In genomic region chr3:153768559-153769469, GRCh38 we compare ENCODE assay signal across 8 cellular contexts.
DNase-seq lines count a peak whose midpoint lies in the region; ATAC-seq lines count a peak whose summit lies in the region.

No MANE protein-coding gene starts in this region.

- no peak overlapping the region for H3K4me3 Mint-ChIP-seq in activated T-helper 1 cell treated with anti-CD3 and anti-CD28 coated beads, Interleukin-12 subunit alpha, Interleukin-12 subunit beta, Interleukin-2, Interleukin-4 antibody, amounts not matched to agents 30 ng/mL and 10 ng/mL and 1 ng/mL, durations not matched to agents 14 hours and 24 hours and 36 hours

- H3K36me3 Mint-ChIP-seq in activated T-helper 1 cell treated with anti-CD3 and anti-CD28 coated beads, Interleukin-12 subunit alpha, Interleukin-12 subunit beta, Interleukin-2, Interleukin-4 antibody, amounts not matched to agents 30 ng/mL and 10 ng/mL and 1 ng/mL, durations not matched to agents 14 hours and 24 hours and 36 hours (ENCODE audit: low read depth) = peaks cover 2% of the 10 kb centered on the region

- intact Hi-C loops in activated T-helper 1 cell treated with anti-CD3 and anti-CD28 coated beads, Interleukin-12 subunit alpha, Interleukin-12 subunit beta, Interleukin-2, Interleukin-4 antibody, amounts not matched to agents 30 ng/mL and 10 ng/mL and 1 ng/mL, durations not matched to agents 14 hours and 24 hours and 36 hours (cut with micrococcal nuclease) = loop anchor here (1.0 to 5.0 kb wide), 7 partner anchors 244 to 743 kb away; partner anchors contain the start of gene RAP2B

- H3K27ac Mint-ChIP-seq in activated T-helper 1 cell treated with anti-CD3 and anti-CD28 coated beads, Interleukin-12 subunit alpha, Interleukin-12 subunit beta, Interleukin-2, Interleukin-4 antibody, amounts not matched to agents 30 ng/mL and 10 ng/mL and 1 ng/mL, durations not matched to agents 14 hours and 24 hours and 36 hours = no peak overlapping the region

- DNase-seq in EH (ENCODE audit: low read depth) (peak; percentile 58), OCI-M1 (lab: John Stamatoyannopoulos, UW) (peak; percentile 65), germinal center (ENCODE audit: low spot score) (peak; percentile 40), pons (ENCODE audit: low spot score) (peak; percentile 45), DMS79 (lab: John Stamatoyannopoulos, UW) (no peak)
- peak; percentile 35 for DNase-seq in activated T-helper 1 cell treated with anti-CD3 and anti-CD28 coated beads, Interleukin-12 subunit alpha, Interleukin-12 subunit beta, Interleukin-2, Interleukin-4 antibody, amounts not matched to agents 30 ng/mL and 10 ng/mL and 1 ng/mL, durations not matched to agents 14 hours and 24 hours and 36 hours (ENCODE audit: low spot score)

- ATAC-seq in GM21390 (IDR thresholded peaks at IDR 0.05; ENCODE audit: unreplicated experiment) = peak; percentile 96
- peak; percentile 92 for ATAC-seq in HG03571 (IDR thresholded peaks at IDR 0.05; ENCODE audit: unreplicated experiment)

- H3K4me1 Mint-ChIP-seq in activated T-helper 1 cell treated with anti-CD3 and anti-CD28 coated beads, Interleukin-12 subunit alpha, Interleukin-12 subunit beta, Interleukin-2, Interleukin-4 antibody, amounts not matched to agents 30 ng/mL and 10 ng/mL and 1 ng/mL, durations not matched to agents 14 hours and 24 hours and 36 hours (ENCODE audit: low read depth) = no peaks in the 10 kb centered on the region

- peaks cover 17% of the 10 kb centered on the region for H3K27me3 Mint-ChIP-seq in activated T-helper 1 cell treated with anti-CD3 and anti-CD28 coated beads, Interleukin-12 subunit alpha, Interleukin-12 subunit beta, Interleukin-2, Interleukin-4 antibody, amounts not matched to agents 30 ng/mL and 10 ng/mL and 1 ng/mL, durations not matched to agents 14 hours and 24 hours and 36 hours (ENCODE audit: insufficient read depth)

- peaks cover 22% of the 10 kb centered on the region for H3K9me3 Mint-ChIP-seq in activated T-helper 1 cell treated with anti-CD3 and anti-CD28 coated beads, Interleukin-12 subunit alpha, Interleukin-12 subunit beta, Interleukin-2, Interleukin-4 antibody, amounts not matched to agents 30 ng/mL and 10 ng/mL and 1 ng/mL, durations not matched to agents 14 hours and 24 hours and 36 hours
